8 cellular contexts compared by ENCODE assay signal in genomic region chr3:137105277-137105977, GRCh38.
A peak's percentile ranks its signal among the peaks of the same experiment; 100 is the strongest.
DNase-seq lines count a peak whose midpoint lies in the region; ATAC-seq and TF ChIP-seq lines count a peak whose summit lies in the region.

No MANE protein-coding gene starts in this region.

- no peak overlapping the region for H3K27ac ChIP-seq in effector memory CD4-positive, alpha-beta T cell (ENCODE audit: insufficient read depth, low read length, poor library complexity, severe bottlenecking)

- no peak overlapping the region for H3K4me3 ChIP-seq in effector memory CD4-positive, alpha-beta T cell (ENCODE audit: insufficient read depth, low read depth, low read length, poor library complexity, severe bottlenecking)

- no peaks in the 10 kb centered on the region for H3K36me3 ChIP-seq in effector memory CD4-positive, alpha-beta T cell (ENCODE audit: control insufficient read depth, insufficient read depth, low read length)

- in situ Hi-C loops in SK-MEL-5 (cut with HindIII; ENCODE audit: low pct_unique_long_range_greater_than_20kb, low sequenced_read_pairs), result no loop called here

- no peaks in the 10 kb centered on the region for H3K9me3 ChIP-seq in effector memory CD4-positive, alpha-beta T cell (ENCODE audit: control insufficient read depth, low read length)

- DNase-seq in D341Med (ENCODE audit: low spot score) (peak; percentile 53), NCI-H1105 (lab: John Stamatoyannopoulos, UW) (peak; percentile 82), SK-MEL-5 (ENCODE audit: low read depth, low spot score) (peak; percentile 77), erythroblast (lab: John Stamatoyannopoulos, UW) (peak; percentile 46 to 67), myocyte (ENCODE audit: low read depth) (peak; percentile 78)
- no peak for DNase-seq in effector memory CD4-positive, alpha-beta T cell

- TF ChIP-seq POLR2A in erythroblast (IDR thresholded peaks at IDR 0.05; ENCODE audit: low read length), result no peak

- no peaks in the 10 kb centered on the region for H3K4me1 ChIP-seq in effector memory CD4-positive, alpha-beta T cell (ENCODE audit: control insufficient read depth, insufficient read depth, low read length, poor library complexity, severe bottlenecking)

- H3K27me3 ChIP-seq in effector memory CD4-positive, alpha-beta T cell (replicated peaks; ENCODE audit: control insufficient read depth, insufficient read depth, low read length, poor library complexity, severe bottlenecking), result no peaks in the 10 kb centered on the region

- ATAC-seq in GM21360 (IDR thresholded peaks at IDR 0.05; ENCODE audit: unreplicated experiment) (peak; percentile 68), HG03520 (IDR thresholded peaks at IDR 0.05; ENCODE audit: unreplicated experiment) (no peak)

Comparison
In these comparisons a context has a peak if more than half of its experiments do, and no peak if none do; other contexts are left out.
1. DNase-seq: peak in D341Med (single experiment), NCI-H1105 (single experiment), SK-MEL-5 (single experiment), erythroblast (2 of 2) and myocyte (single experiment); none in effector memory CD4-positive, alpha-beta T cell (0 of 3).